10 cellular contexts compared by ENCODE assay signal in genomic region chr5:89435347-89435746, GRCh38.
DNase-seq lines count a peak whose midpoint lies in the region; ATAC-seq lines count a peak whose summit lies in the region.
"Had no signal": no experiment of that assay in that cellular context is flagged by ENCODE, and none has a peak within 500 bp of the region (broad histone marks: within the 10 kb centered on the region; RNA-seq: fewer than 3 reads in every experiment).

No MANE protein-coding gene starts in this region.

- peak overlapping the region; percentile 60 for H3K4me3 Mint-ChIP-seq in memory B cell
- peak overlapping the region in 1 of 10 donors; percentile 36 for H3K4me3 Mint-ChIP-seq in naive thymus-derived CD8-positive, alpha-beta T cell
- no peak overlapping the region for H3K4me3 Mint-ChIP-seq in stimulated activated naive CD8-positive, alpha-beta T cell treated with anti-CD3 and anti-CD28 coated beads, Interleukin-15, amount 100 ng/mL, for 72 hours

- POLR2A ChIA-PET in naive thymus-derived CD8-positive, alpha-beta T cell (lab: Charles Lee), result no interaction called here

- H3K36me3 Mint-ChIP-seq in memory B cell, result no peaks in the 10 kb centered on the region
- no peaks in the 10 kb centered on the region for H3K36me3 Mint-ChIP-seq in naive thymus-derived CD8-positive, alpha-beta T cell

- ATAC-seq in GM18907 (IDR thresholded peaks at IDR 0.05; ENCODE audit: unreplicated experiment), result peak; percentile 87
- peak; percentile 85 for ATAC-seq in GM21737 (IDR thresholded peaks at IDR 0.05; ENCODE audit: unreplicated experiment)
- ATAC-seq in HG03135 (IDR thresholded peaks at IDR 0.05; ENCODE audit: unreplicated experiment), result peak; percentile 72
- ATAC-seq in memory B cell (ENCODE audit: low read depth), result peak; percentile 85
- no peak for ATAC-seq in naive thymus-derived CD8-positive, alpha-beta T cell
- ATAC-seq in stimulated activated naive CD8-positive, alpha-beta T cell treated with anti-CD3 and anti-CD28 coated beads, Interleukin-15, amount 100 ng/mL, for 72 hours, result no peak

- peaks cover 16% of the 10 kb centered on the region for H3K4me1 Mint-ChIP-seq in memory B cell
- peaks cover 0 to 36% (median 0%) of the 10 kb centered on the region in 4 donors for H3K4me1 Mint-ChIP-seq in naive thymus-derived CD8-positive, alpha-beta T cell
- H3K4me1 Mint-ChIP-seq in stimulated activated naive CD8-positive, alpha-beta T cell treated with anti-CD3 and anti-CD28 coated beads, Interleukin-15, amount 100 ng/mL, for 72 hours, result no peaks in the 10 kb centered on the region

- H3K27ac Mint-ChIP-seq in memory B cell, result peak overlapping the region; percentile 74
- H3K27ac Mint-ChIP-seq in naive thymus-derived CD8-positive, alpha-beta T cell, result peak overlapping the region in 2 of 10 donors; percentile 15 to 83
- no peak overlapping the region for H3K27ac Mint-ChIP-seq in stimulated activated naive CD8-positive, alpha-beta T cell treated with anti-CD3 and anti-CD28 coated beads, Interleukin-15, amount 100 ng/mL, for 72 hours

- DNase-seq in memory B cell (ENCODE audit: low spot score in 2 of 2) (peak in 1 of 2 donors; percentile 9), KG1 (lab: John Stamatoyannopoulos, UW) (no peak), NCI-H82 treated with DMSO at 0.1 percent for 48 hours (lab: John Stamatoyannopoulos, UW; ENCODE audit: unreplicated experiment) (no peak)
- no peak for DNase-seq in naive thymus-derived CD8-positive, alpha-beta T cell
- no peak for DNase-seq in stimulated activated naive CD8-positive, alpha-beta T cell treated with anti-CD3 and anti-CD28 coated beads, Interleukin-15, amount 100 ng/mL, for 72 hours
- DNase-seq: Caco-2, WERI-Rb-1 had no signal

- no peaks in the 10 kb centered on the region for H3K9me3 Mint-ChIP-seq in memory B cell
- peaks cover 0 to 4% (median 0%) of the 10 kb centered on the region in 9 donors for H3K9me3 Mint-ChIP-seq in naive thymus-derived CD8-positive, alpha-beta T cell
- H3K9me3 Mint-ChIP-seq in stimulated activated naive CD8-positive, alpha-beta T cell treated with anti-CD3 and anti-CD28 coated beads, Interleukin-15, amount 100 ng/mL, for 72 hours, result no peaks in the 10 kb centered on the region

- H3K27me3 Mint-ChIP-seq in memory B cell, result no peaks in the 10 kb centered on the region
- H3K27me3 Mint-ChIP-seq in naive thymus-derived CD8-positive, alpha-beta T cell, result peaks cover 0 to 3% (median 0%) of the 10 kb centered on the region in 5 donors
- H3K27me3 Mint-ChIP-seq in stimulated activated naive CD8-positive, alpha-beta T cell treated with anti-CD3 and anti-CD28 coated beads, Interleukin-15, amount 100 ng/mL, for 72 hours, result no peaks in the 10 kb centered on the region

Comparison
In these comparisons a context has a peak if more than half of its experiments do, and no peak if none do; other contexts are left out.
1. ATAC-seq: peak in GM18907 (single experiment), GM21737 (single experiment), HG03135 (single experiment) and memory B cell (single experiment); none in naive thymus-derived CD8-positive, alpha-beta T cell (0 of 2) and stimulated activated naive CD8-positive, alpha-beta T cell treated with anti-CD3 and anti-CD28 coated beads, Interleukin-15, amount 100 ng/mL, for 72 hours (single experiment).